23 cellular contexts compared by ENCODE assay signal in genomic region chr6:47129129-47129528, GRCh38.
"Had no signal": no experiment of that assay in that cellular context is flagged by ENCODE, and none has a peak within 500 bp of the region (broad histone marks: within the 10 kb centered on the region; RNA-seq: fewer than 3 reads in every experiment).

No MANE protein-coding gene starts in this region.

- H3K4me2 ChIP-seq: hepatocyte, smooth muscle cell had no signal

- ATAC-seq: left cardiac atrium; left lobe of liver; lower lobe of right lung; mucosa of descending colon; naive thymus-derived CD4-positive, alpha-beta T cell; natural killer cell treated with Interleukin-12 subunit alpha and Interleukin-12 subunit beta and Interleukin-15 and Interleukin-18, amount 100 ng/mL, for 72 hours; right lobe of liver; stimulated activated memory B cell treated with anti-CD40 and anti-IgM and Interleukin-4, amounts not matched to agents 10 μg/mL and 1 μg/mL and 100 μg/mL, for 72 hours; stimulated activated naive CD8-positive, alpha-beta T cell treated with anti-CD3 and anti-CD28 coated beads, Interleukin-15, amount 100 ng/mL, for 72 hours had no signal

- H2AFZ ChIP-seq: hepatocyte had no signal

- DNase-seq: islet precursor cell; left cardiac atrium; lower lobe of right lung; mammary epithelial cell; mucosa of descending colon; naive thymus-derived CD4-positive, alpha-beta T cell; ovary; right lobe of liver; stimulated activated CD4-positive, alpha-beta T cell treated with anti-CD3 and anti-CD28 coated beads, Interleukin-1b, Interleukin-23, amount 100 ng/mL, for 48 hours; stimulated activated CD4-positive, alpha-beta T cell treated with anti-CD3 and anti-CD28 coated beads, Interleukin-2, amount 100 ng/mL, for 48 hours; stimulated activated CD4-positive, alpha-beta T cell treated with anti-CD3 and anti-CD28 coated beads, Interleukin-4, amount 100 ng/mL, for 4 hours; stimulated activated CD8-positive, alpha-beta memory T cell treated with anti-CD3 and anti-CD28 coated beads, Interleukin-4, amount 100 ng/mL, for 48 hours; stimulated activated naive CD4-positive, alpha-beta T cell treated with Interleukin-2 at 50 U/mL for 16 hours; stimulated activated naive CD8-positive, alpha-beta T cell treated with anti-CD3 and anti-CD28 coated beads, Interleukin-15, amount 100 ng/mL, for 72 hours; upper lobe of left lung had no signal

- H3K79me2 ChIP-seq: hepatocyte had no signal

- H3K36me3 ChIP-seq: lower lobe of right lung, ovary, right atrium auricular region, right lobe of liver, tibial nerve, upper lobe of left lung, vagina had no signal

- H3K4me3 ChIP-seq: hepatocyte, lower lobe of right lung, mucosa of descending colon, ovary, right atrium auricular region, right lobe of liver, smooth muscle cell, tibial nerve, upper lobe of left lung, vagina had no signal

- H3K27ac ChIP-seq: hepatocyte, lower lobe of right lung, ovary, right lobe of liver, tibial nerve, upper lobe of left lung, vagina had no signal

- H3K4me1 ChIP-seq: vagina had no signal

- H3K27me3 ChIP-seq: hepatocyte, ovary, right atrium auricular region, right lobe of liver, tibial nerve, upper lobe of left lung, vagina had no signal

- H3K9me3 ChIP-seq: lower lobe of right lung, mucosa of descending colon, ovary, right atrium auricular region, right lobe of liver, tibial nerve, upper lobe of left lung, vagina had no signal
